ENCODE assay signal across 11 cellular contexts in genomic region chr5:172078027-172078426, GRCh38.
DNase-seq lines count a peak whose midpoint lies in the region; ATAC-seq lines count a peak whose summit lies in the region.
"Had no signal": no experiment of that assay in that cellular context is flagged by ENCODE, and none has a peak within 500 bp of the region (broad histone marks: within the 10 kb centered on the region; RNA-seq: fewer than 3 reads in every experiment).

No MANE protein-coding gene starts in this region.

- H3K27me3 Mint-ChIP-seq in dendritic cell treated with granulocyte-macrophage colony-stimulating factor and Interleukin-4, amounts not matched to agents 40 ng/mL and 50 ng/mL, for 4 days, result no peaks in the 10 kb centered on the region
- H3K27me3 Mint-ChIP-seq: stimulated activated naive B cell treated with anti-CD40 and anti-IgM and Interleukin-4, amounts not matched to agents 10 μg/mL and 1 μg/mL and 100 μg/mL, for 72 hours had no signal

- intact Hi-C loops in dendritic cell treated with granulocyte-macrophage colony-stimulating factor and Interleukin-4, amounts not matched to agents 40 ng/mL and 50 ng/mL, for 4 days (cut with micrococcal nuclease), result no loop called here

- H3K9me3 Mint-ChIP-seq in dendritic cell treated with granulocyte-macrophage colony-stimulating factor and Interleukin-4, amounts not matched to agents 40 ng/mL and 50 ng/mL, for 4 days, result no peaks in the 10 kb centered on the region
- H3K9me3 Mint-ChIP-seq: stimulated activated naive B cell treated with anti-CD40 and anti-IgM and Interleukin-4, amounts not matched to agents 10 μg/mL and 1 μg/mL and 100 μg/mL, for 72 hours had no signal

- H3K27ac Mint-ChIP-seq in dendritic cell treated with granulocyte-macrophage colony-stimulating factor and Interleukin-4, amounts not matched to agents 40 ng/mL and 50 ng/mL, for 4 days, result peak overlapping the region; percentile 70
- H3K27ac Mint-ChIP-seq: stimulated activated naive B cell treated with anti-CD40 and anti-IgM and Interleukin-4, amounts not matched to agents 10 μg/mL and 1 μg/mL and 100 μg/mL, for 72 hours had no signal

- DNase-seq in D341Med (ENCODE audit: low spot score) (peak; percentile 73), NCI-H524 (lab: John Stamatoyannopoulos, UW) (peak; percentile 81 to 88), pons (ENCODE audit: low spot score) (peak; percentile 31), activated gamma-delta T cell (lab: John Stamatoyannopoulos, UW) (no peak), SIG-M5 (lab: John Stamatoyannopoulos, UW) (no peak)
- DNase-seq: foreskin melanocyte; NCI-H1105; stimulated activated naive B cell treated with anti-CD40 and anti-IgM and Interleukin-4, amounts not matched to agents 10 μg/mL and 1 μg/mL and 100 μg/mL, for 72 hours had no signal

- H3K4me1 Mint-ChIP-seq in dendritic cell treated with granulocyte-macrophage colony-stimulating factor and Interleukin-4, amounts not matched to agents 40 ng/mL and 50 ng/mL, for 4 days (ENCODE audit: low read depth), result peaks cover 39% of the 10 kb centered on the region

- H3K36me3 Mint-ChIP-seq in dendritic cell treated with granulocyte-macrophage colony-stimulating factor and Interleukin-4, amounts not matched to agents 40 ng/mL and 50 ng/mL, for 4 days (ENCODE audit: low read depth), result peaks cover 85% of the 10 kb centered on the region

- ATAC-seq in HG02970 (IDR thresholded peaks at IDR 0.05; ENCODE audit: low FRiP score, unreplicated experiment), result no peak
- ATAC-seq: GM12878; stimulated activated naive B cell treated with anti-CD40 and anti-IgM and Interleukin-4, amounts not matched to agents 10 μg/mL and 1 μg/mL and 100 μg/mL, for 72 hours had no signal

- H3K4me3 Mint-ChIP-seq in dendritic cell treated with granulocyte-macrophage colony-stimulating factor and Interleukin-4, amounts not matched to agents 40 ng/mL and 50 ng/mL, for 4 days, result peak overlapping the region; percentile 4
- H3K4me3 Mint-ChIP-seq: stimulated activated naive B cell treated with anti-CD40 and anti-IgM and Interleukin-4, amounts not matched to agents 10 μg/mL and 1 μg/mL and 100 μg/mL, for 72 hours had no signal

Comparison
In these comparisons a context has a peak if more than half of its experiments do, and no peak if none do; other contexts are left out.
1. DNase-seq: peak in D341Med (single experiment), NCI-H524 (2 of 2) and pons (single experiment); none in activated gamma-delta T cell (single experiment) and SIG-M5 (single experiment).